7 cellular contexts compared by ENCODE assay signal in the genomic region with DNA sequence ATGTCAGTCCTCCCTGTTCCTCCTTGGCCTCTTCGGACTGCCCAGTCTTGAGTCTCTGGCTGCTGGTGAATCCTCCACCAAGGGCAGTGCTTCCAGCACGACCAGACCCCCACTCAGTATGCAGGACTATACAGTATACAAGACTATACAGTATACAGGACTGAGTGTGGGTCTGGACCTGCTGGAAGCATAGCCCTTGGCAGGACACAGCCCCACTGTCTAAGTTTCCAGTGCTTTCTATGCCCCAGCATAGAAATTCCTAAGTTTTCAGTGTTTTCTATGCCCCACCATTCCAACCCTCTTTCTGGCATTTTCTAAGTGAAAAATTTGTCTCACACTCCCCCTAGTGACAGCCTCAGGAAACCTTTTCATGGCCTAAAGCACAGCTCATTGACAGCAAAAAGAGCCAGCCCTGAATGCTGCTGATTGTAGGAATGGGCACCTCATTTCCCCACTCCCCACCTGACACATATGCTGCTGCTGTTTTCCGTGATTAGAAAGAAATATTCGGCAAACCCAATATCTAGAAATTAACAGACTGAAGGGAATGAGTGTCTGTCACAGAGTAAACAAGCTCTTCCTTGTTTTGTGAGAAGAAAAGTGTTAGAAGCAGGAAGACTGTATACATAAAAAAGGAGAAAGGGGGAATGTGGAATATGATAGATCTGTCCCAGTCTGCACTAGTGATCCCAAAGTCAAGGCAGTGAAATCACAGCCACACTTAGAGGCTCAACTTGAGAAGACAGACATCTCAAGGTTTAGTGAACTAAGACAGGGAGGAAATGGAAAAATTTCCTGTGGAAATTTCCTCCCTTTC.
DNase-seq lines count a peak whose midpoint lies in the region; ATAC-seq, FAIRE-seq and TF ChIP-seq lines count a peak whose summit lies in the region.

No MANE protein-coding gene starts in this region.

- BruUV-seq in OCI-LY7 (replicated peaks; lab: Mats Ljungman, UMichigan): no TSS peak

- H4K8ac ChIP-seq in mesendoderm (ENCODE audit: low read depth, low read length): no peak overlapping the region

- H3K27ac ChIP-seq in OCI-LY7 (ENCODE audit: low read depth, low read length, poor library complexity, severe bottlenecking): no peak overlapping the region
- no peak overlapping the region for H3K27ac ChIP-seq in mesendoderm (ENCODE audit: low read depth, low read length)

- H3K9ac ChIP-seq in mesendoderm (ENCODE audit: low read length): no peak overlapping the region

- no peak overlapping the region for H3K4ac ChIP-seq in mesendoderm (ENCODE audit: low read depth, low read length)

- no peak overlapping the region for H2AK5ac ChIP-seq in mesendoderm (ENCODE audit: low read length)

- intact Hi-C loops in OCI-LY7 (cut with micrococcal nuclease; ENCODE audit: unreplicated experiment): no loop called here

- peak; percentile 91 for FAIRE-seq in G401.6 (lab: Jason Lieb, UNC)

- H3K79me2 ChIP-seq in OCI-LY7 (ENCODE audit: insufficient read depth, low read depth, low read length): no peaks in the 10 kb centered on the region
- H3K79me2 ChIP-seq in mesendoderm (ENCODE audit: control insufficient read depth, insufficient read depth, low read length): no peaks in the 10 kb centered on the region

- H2AFZ ChIP-seq in OCI-LY7 (ENCODE audit: low read length): no peak overlapping the region

- no CpG with 5 or more reads among the region's 4 CpGs for WGBS in mesendoderm (ENCODE audit: extremely low coverage, insufficient coverage, low lambda C conversion rate)

- no peak overlapping the region for H2BK120ac ChIP-seq in mesendoderm (ENCODE audit: low read depth, low read length)

- no peaks in the 10 kb centered on the region for H3K27me3 ChIP-seq in mesendoderm (ENCODE audit: insufficient read depth, low read length, poor library complexity)

- H3K56ac ChIP-seq in mesendoderm (ENCODE audit: low read length): no peak overlapping the region

- H3K36me3 ChIP-seq in OCI-LY7 (ENCODE audit: insufficient read depth, low read length) (no peaks in the 10 kb centered on the region), mesendoderm (ENCODE audit: control insufficient read depth, insufficient read depth, low read length) (no peaks in the 10 kb centered on the region)

- ATAC-seq in GM19468 (IDR thresholded peaks at IDR 0.05; ENCODE audit: extremely low read depth, unreplicated experiment) (peak; percentile 42), HG03469 (IDR thresholded peaks at IDR 0.05; ENCODE audit: unreplicated experiment) (peak; percentile 71)

- POLR2A ChIA-PET in OCI-LY7 (lab: Charles Lee): no interaction called here

- H3K4me3 ChIP-seq in OCI-LY7 (ENCODE audit: low read depth, low read length, poor library complexity, severe bottlenecking): no peak overlapping the region
- no peak overlapping the region for H3K4me3 ChIP-seq in mesendoderm (ENCODE audit: low read length)

- H3K4me1 ChIP-seq in OCI-LY7 (ENCODE audit: insufficient read depth, low read length, poor library complexity, severe bottlenecking): no peaks in the 10 kb centered on the region
- no peaks in the 10 kb centered on the region for H3K4me1 ChIP-seq in mesendoderm (ENCODE audit: control insufficient read depth, low read depth, low read length)

- DNase-seq in OCI-LY7 (ENCODE audit: low spot score): peak; percentile 24
- peak; percentile 56 for DNase-seq in ecto neural progenitor cell (ENCODE audit: low spot score)
- peak; percentile 74 for DNase-seq in mesendoderm
- DNase-seq in NCI-H187 (lab: John Stamatoyannopoulos, UW): no peak

- H3K79me1 ChIP-seq in mesendoderm (ENCODE audit: low read length): no peaks in the 10 kb centered on the region

- H2BK15ac ChIP-seq in mesendoderm (replicated peaks; ENCODE audit: low read depth): no peak overlapping the region

- no peaks in the 10 kb centered on the region for H4K20me1 ChIP-seq in OCI-LY7 (ENCODE audit: insufficient read depth, low read length)

- H3K23ac ChIP-seq in mesendoderm (ENCODE audit: low read length): no peak overlapping the region

- CTCF ChIA-PET in OCI-LY7 (lab: Charles Lee; ENCODE audit: unreplicated experiment): no interaction called here

- no peaks in the 10 kb centered on the region for H3K9me3 ChIP-seq in OCI-LY7 (ENCODE audit: low read length)

- H3K9me2 ChIP-seq in OCI-LY7 (ENCODE audit: insufficient read depth, low read length): no peaks in the 10 kb centered on the region

- peak; percentile 80 for TF ChIP-seq CTCF in OCI-LY7 (conservative IDR thresholded peaks at IDR 0.05; ENCODE audit: low read length)

- H3K4me2 ChIP-seq in OCI-LY7 (ENCODE audit: low read length) (no peak overlapping the region), mesendoderm (ENCODE audit: low read length) (no peak overlapping the region)

- no peak overlapping the region for H3K18ac ChIP-seq in mesendoderm (ENCODE audit: low read length)

- H2BK5ac ChIP-seq in mesendoderm (ENCODE audit: low read length): no peak overlapping the region

- no peak overlapping the region for H4K5ac ChIP-seq in mesendoderm (ENCODE audit: low read length)

Comparison
In these comparisons a context has a peak if more than half of its experiments do, and no peak if none do; other contexts are left out.
1. DNase-seq: peak in OCI-LY7 (single experiment), ecto neural progenitor cell (single experiment) and mesendoderm (single experiment); none in NCI-H187 (0 of 2).